ENCODE assay signal across 1 cellular context in the genomic region with DNA sequence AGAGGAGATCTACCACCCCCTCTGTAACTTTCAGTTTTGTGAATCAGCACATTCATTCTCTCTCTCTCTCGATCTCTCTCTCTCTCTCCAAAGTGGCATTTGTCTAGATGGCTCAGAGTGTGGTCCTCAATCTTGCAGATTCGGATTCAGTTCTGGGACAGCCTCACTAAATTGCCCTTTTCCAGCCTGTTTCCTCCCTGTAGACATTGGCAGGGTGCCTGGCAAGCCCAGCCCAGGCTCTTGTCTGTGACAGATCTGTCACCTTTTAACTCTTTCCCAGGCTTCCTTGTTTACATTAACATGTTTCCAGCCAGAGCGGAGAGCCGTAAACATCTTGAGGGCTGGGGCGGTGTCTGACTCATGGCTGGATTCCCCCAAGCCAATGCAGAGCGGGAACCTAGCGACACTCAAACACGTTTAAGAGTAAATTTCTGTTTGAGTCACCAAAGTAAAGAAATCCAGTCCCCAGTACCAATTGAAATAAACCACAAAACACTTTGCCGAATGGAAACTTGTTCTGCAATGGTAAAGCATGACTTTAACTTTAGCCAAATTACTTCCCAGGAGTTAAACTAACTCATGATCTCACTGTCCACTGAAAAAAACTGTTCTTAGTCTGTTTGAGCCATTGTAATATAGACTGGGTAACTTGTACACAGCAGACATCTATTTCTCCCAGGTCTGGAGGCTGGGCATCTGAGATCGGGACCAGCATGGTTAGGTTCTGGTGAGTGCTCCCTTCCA.
A peak's percentile ranks its signal among the peaks of the same experiment; 100 is the strongest.
TF ChIP-seq lines count a peak whose summit lies in the region.

No MANE protein-coding gene starts in this region.

TF ChIP-seq in HEK293, 187 proteins besides CTCF, POLR2A, EP300 and RAD21 (continued from another document and continues in another):
- TF ChIP-seq ZNF624 (tag by site-specific recombination; IDR thresholded peaks at IDR 0.05): no peak
- TF ChIP-seq, protein P1, sequence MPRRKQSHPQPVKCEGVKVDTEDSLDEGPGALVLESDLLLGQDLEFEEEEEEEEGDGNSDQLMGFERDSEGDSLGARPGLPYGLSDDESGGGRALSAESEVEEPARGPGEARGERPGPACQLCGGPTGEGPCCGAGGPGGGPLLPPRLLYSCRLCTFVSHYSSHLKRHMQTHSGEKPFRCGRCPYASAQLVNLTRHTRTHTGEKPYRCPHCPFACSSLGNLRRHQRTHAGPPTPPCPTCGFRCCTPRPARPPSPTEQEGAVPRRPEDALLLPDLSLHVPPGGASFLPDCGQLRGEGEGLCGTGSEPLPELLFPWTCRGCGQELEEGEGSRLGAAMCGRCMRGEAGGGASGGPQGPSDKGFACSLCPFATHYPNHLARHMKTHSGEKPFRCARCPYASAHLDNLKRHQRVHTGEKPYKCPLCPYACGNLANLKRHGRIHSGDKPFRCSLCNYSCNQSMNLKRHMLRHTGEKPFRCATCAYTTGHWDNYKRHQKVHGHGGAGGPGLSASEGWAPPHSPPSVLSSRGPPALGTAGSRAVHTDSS (tag by site-specific recombination; IDR thresholded peaks at IDR 0.05): no peak
- TF ChIP-seq, protein P2, sequence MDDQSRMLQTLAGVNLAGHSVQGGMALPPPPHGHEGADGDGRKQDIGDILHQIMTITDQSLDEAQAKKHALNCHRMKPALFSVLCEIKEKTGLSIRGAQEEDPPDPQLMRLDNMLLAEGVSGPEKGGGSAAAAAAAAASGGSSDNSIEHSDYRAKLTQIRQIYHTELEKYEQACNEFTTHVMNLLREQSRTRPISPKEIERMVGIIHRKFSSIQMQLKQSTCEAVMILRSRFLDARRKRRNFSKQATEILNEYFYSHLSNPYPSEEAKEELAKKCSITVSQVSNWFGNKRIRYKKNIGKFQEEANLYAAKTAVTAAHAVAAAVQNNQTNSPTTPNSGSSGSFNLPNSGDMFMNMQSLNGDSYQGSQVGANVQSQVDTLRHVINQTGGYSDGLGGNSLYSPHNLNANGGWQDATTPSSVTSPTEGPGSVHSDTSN (CRISPR knock-in tag; IDR thresholded peaks at IDR 0.05): no peak
- TF ChIP-seq ZNF660 (tag by site-specific recombination; IDR thresholded peaks at IDR 0.05): peak; percentile 88; the same call in 1 of the 2 replicates
- TF ChIP-seq ZNF571 (tag by site-specific recombination; IDR thresholded peaks at IDR 0.05): no peak
- TF ChIP-seq ZNF623 (tag by site-specific recombination; IDR thresholded peaks at IDR 0.05): no peak
- TF ChIP-seq ZBTB21 (tag by site-specific recombination; IDR thresholded peaks at IDR 0.05): peak; percentile 43; the same call in 1 of the 2 replicates
- peak; percentile 66; the same call in 1 of the 2 replicates for TF ChIP-seq IKZF3 (tag by site-specific recombination; IDR thresholded peaks at IDR 0.05)
- no peak for TF ChIP-seq GLIS2 (tag by site-specific recombination; IDR thresholded peaks at IDR 0.05)
- TF ChIP-seq, protein P3, sequence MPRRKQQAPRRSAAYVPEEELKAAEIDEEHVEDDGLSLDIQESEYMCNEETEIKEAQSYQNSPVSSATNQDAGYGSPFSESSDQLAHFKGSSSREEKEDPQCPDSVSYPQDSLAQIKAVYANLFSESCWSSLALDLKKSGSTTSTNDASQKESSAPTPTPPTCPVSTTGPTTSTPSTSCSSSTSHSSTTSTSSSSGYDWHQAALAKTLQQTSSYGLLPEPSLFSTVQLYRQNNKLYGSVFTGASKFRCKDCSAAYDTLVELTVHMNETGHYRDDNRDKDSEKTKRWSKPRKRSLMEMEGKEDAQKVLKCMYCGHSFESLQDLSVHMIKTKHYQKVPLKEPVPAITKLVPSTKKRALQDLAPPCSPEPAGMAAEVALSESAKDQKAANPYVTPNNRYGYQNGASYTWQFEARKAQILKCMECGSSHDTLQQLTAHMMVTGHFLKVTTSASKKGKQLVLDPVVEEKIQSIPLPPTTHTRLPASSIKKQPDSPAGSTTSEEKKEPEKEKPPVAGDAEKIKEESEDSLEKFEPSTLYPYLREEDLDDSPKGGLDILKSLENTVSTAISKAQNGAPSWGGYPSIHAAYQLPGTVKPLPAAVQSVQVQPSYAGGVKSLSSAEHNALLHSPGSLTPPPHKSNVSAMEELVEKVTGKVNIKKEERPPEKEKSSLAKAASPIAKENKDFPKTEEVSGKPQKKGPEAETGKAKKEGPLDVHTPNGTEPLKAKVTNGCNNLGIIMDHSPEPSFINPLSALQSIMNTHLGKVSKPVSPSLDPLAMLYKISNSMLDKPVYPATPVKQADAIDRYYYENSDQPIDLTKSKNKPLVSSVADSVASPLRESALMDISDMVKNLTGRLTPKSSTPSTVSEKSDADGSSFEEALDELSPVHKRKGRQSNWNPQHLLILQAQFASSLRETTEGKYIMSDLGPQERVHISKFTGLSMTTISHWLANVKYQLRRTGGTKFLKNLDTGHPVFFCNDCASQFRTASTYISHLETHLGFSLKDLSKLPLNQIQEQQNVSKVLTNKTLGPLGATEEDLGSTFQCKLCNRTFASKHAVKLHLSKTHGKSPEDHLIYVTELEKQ (tag by site-specific recombination; IDR thresholded peaks at IDR 0.05; ENCODE audit: borderline replicate concordance): peak; percentile 54; the same call in 1 of the 2 replicates
- peak; percentile 72 for TF ChIP-seq ZNF843 (tag by site-specific recombination; IDR thresholded peaks at IDR 0.05)
- no peak for TF ChIP-seq ZBTB7A (tag by site-specific recombination; IDR thresholded peaks at IDR 0.05; ENCODE audit: low read depth)
- no peak for TF ChIP-seq ZNF155 (tag by site-specific recombination; IDR thresholded peaks at IDR 0.05)
- TF ChIP-seq ZNF37A (tag by site-specific recombination; IDR thresholded peaks at IDR 0.05): no peak
- TF ChIP-seq ZNF211 (tag by site-specific recombination; IDR thresholded peaks at IDR 0.05; ENCODE audit: low read depth): no peak
- peak; percentile 93 for TF ChIP-seq SP7 (tag by site-specific recombination; IDR thresholded peaks at IDR 0.05)
- TF ChIP-seq, protein P4, sequence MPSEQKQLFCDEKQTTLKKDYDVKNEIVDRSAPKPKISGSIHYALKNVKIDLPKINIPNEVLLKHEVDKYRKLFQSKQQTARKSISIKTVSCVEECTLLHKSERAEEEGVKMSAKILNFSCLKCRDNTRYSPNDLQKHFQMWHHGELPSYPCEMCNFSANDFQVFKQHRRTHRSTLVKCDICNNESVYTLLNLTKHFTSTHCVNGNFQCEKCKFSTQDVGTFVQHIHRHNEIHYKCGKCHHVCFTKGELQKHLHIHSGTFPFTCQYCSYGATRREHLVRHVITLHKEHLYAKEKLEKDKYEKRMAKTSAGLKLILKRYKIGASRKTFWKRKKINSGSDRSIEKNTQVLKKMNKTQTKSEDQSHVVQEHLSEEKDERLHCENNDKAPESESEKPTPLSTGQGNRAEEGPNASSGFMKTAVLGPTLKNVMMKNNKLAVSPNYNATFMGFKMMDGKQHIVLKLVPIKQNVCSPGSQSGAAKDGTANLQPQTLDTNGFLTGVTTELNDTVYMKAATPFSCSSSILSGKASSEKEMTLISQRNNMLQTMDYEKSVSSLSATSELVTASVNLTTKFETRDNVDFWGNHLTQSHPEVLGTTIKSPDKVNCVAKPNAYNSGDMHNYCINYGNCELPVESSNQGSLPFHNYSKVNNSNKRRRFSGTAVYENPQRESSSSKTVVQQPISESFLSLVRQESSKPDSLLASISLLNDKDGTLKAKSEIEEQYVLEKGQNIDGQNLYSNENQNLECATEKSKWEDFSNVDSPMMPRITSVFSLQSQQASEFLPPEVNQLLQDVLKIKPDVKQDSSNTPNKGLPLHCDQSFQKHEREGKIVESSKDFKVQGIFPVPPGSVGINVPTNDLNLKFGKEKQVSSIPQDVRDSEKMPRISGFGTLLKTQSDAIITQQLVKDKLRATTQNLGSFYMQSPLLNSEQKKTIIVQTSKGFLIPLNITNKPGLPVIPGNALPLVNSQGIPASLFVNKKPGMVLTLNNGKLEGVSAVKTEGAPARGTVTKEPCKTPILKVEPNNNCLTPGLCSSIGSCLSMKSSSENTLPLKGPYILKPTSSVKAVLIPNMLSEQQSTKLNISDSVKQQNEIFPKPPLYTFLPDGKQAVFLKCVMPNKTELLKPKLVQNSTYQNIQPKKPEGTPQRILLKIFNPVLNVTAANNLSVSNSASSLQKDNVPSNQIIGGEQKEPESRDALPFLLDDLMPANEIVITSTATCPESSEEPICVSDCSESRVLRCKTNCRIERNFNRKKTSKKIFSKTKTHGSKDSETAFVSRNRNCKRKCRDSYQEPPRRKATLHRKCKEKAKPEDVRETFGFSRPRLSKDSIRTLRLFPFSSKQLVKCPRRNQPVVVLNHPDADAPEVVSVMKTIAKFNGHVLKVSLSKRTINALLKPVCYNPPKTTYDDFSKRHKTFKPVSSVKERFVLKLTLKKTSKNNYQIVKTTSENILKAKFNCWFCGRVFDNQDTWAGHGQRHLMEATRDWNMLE (tag by site-specific recombination; conservative IDR thresholded peaks at IDR 0.05; ENCODE audit: low read depth): no peak
- TF ChIP-seq ZNF621 (tag by site-specific recombination; IDR thresholded peaks at IDR 0.05): no peak
- TF ChIP-seq ZNF10 (tag by site-specific recombination; IDR thresholded peaks at IDR 0.05): no peak
- TF ChIP-seq ZNF510 (tag by site-specific recombination; IDR thresholded peaks at IDR 0.05; ENCODE audit: insufficient replicate concordance): no peak
- TF ChIP-seq, protein P5, sequence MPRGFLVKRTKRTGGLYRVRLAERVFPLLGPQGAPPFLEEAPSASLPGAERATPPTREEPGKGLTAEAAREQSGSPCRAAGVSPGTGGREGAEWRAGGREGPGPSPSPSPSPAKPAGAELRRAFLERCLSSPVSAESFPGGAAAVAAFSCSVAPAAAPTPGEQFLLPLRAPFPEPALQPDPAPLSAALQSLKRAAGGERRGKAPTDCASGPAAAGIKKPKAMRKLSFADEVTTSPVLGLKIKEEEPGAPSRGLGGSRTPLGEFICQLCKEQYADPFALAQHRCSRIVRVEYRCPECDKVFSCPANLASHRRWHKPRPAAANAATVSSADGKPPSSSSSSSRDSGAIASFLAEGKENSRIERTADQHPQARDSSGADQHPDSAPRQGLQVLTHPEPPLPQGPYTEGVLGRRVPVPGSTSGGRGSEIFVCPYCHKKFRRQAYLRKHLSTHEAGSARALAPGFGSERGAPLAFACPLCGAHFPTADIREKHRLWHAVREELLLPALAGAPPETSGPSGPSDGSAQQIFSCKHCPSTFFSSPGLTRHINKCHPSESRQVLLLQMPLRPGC (tag by site-specific recombination; IDR thresholded peaks at IDR 0.05): peak; percentile 93
- peak; percentile 76 for TF ChIP-seq ZNF610 (tag by site-specific recombination; IDR thresholded peaks at IDR 0.05; ENCODE audit: borderline replicate concordance)
- TF ChIP-seq ZNF19 (tag by site-specific recombination; IDR thresholded peaks at IDR 0.05; ENCODE audit: low read depth): no peak
- no peak for TF ChIP-seq ZNF768 (tag by site-specific recombination; IDR thresholded peaks at IDR 0.05)
- TF ChIP-seq, protein P6, sequence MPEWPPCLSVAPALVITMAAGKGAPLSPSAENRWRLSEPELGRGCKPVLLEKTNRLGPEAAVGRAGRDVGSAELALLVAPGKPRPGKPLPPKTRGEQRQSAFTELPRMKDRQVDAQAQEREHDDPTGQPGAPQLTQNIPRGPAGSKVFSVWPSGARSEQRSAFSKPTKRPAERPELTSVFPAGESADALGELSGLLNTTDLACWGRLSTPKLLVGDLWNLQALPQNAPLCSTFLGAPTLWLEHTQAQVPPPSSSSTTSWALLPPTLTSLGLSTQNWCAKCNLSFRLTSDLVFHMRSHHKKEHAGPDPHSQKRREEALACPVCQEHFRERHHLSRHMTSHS (tag by site-specific recombination; IDR thresholded peaks at IDR 0.05): no peak
- no peak for TF ChIP-seq ZNF548 (tag by site-specific recombination; IDR thresholded peaks at IDR 0.05)
- peak; percentile 85 for TF ChIP-seq ZEB2 (tag by site-specific recombination; IDR thresholded peaks at IDR 0.05)
- TF ChIP-seq, protein P7, sequence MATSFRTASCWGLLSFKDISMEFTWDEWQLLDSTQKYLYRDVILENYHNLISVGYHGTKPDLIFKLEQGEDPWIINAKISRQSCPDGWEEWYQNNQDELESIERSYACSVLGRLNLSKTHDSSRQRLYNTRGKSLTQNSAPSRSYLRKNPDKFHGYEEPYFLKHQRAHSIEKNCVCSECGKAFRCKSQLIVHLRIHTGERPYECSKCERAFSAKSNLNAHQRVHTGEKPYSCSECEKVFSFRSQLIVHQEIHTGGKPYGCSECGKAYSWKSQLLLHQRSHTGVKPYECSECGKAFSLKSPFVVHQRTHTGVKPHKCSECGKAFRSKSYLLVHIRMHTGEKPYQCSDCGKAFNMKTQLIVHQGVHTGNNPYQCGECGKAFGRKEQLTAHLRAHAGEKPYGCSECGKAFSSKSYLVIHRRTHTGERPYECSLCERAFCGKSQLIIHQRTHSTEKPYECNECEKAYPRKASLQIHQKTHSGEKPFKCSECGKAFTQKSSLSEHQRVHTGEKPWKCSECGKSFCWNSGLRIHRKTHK (tag by site-specific recombination; IDR thresholded peaks at IDR 0.05): no peak
- TF ChIP-seq ZNF629 (tag by site-specific recombination; IDR thresholded peaks at IDR 0.05): peak; percentile 85
- no peak for TF ChIP-seq OVOL3 (tag by site-specific recombination; IDR thresholded peaks at IDR 0.05)
- TF ChIP-seq ZNF223 (tag by site-specific recombination; IDR thresholded peaks at IDR 0.05): no peak
- no peak for TF ChIP-seq ZNF701 (tag by site-specific recombination; IDR thresholded peaks at IDR 0.05)
- TF ChIP-seq KLF10 (tag by site-specific recombination; IDR thresholded peaks at IDR 0.05): 0 out of 2 replicates have a peak, but pooled peaks have one; percentile 47
- no peak for TF ChIP-seq ZNF121 (tag by site-specific recombination; IDR thresholded peaks at IDR 0.05)
- no peak for TF ChIP-seq ZFP41 (tag by site-specific recombination; IDR thresholded peaks at IDR 0.05; ENCODE audit: borderline replicate concordance)
- no peak for TF ChIP-seq ZNF560 (tag by site-specific recombination; IDR thresholded peaks at IDR 0.05; ENCODE audit: borderline replicate concordance)
- TF ChIP-seq ZNF24 (tag by site-specific recombination; IDR thresholded peaks at IDR 0.05): peak; percentile 81
- 0 out of 2 replicates have a peak, but pooled peaks have one; percentile 8 for TF ChIP-seq ZIC2 (tag by site-specific recombination; IDR thresholded peaks at IDR 0.05)
- TF ChIP-seq ZXDB (tag by site-specific recombination; IDR thresholded peaks at IDR 0.05): peak; percentile 54; the same call in 1 of the 2 replicates
- no peak; the same call in 1 of the 2 replicates for TF ChIP-seq ZNF76 (tag by site-specific recombination; IDR thresholded peaks at IDR 0.05; ENCODE audit: borderline replicate concordance, low read depth)
- TF ChIP-seq KLF7 (tag by site-specific recombination; IDR thresholded peaks at IDR 0.05; ENCODE audit: borderline replicate concordance): peak; percentile 70; the same call in 1 of the 2 replicates
- TF ChIP-seq, protein P8, sequence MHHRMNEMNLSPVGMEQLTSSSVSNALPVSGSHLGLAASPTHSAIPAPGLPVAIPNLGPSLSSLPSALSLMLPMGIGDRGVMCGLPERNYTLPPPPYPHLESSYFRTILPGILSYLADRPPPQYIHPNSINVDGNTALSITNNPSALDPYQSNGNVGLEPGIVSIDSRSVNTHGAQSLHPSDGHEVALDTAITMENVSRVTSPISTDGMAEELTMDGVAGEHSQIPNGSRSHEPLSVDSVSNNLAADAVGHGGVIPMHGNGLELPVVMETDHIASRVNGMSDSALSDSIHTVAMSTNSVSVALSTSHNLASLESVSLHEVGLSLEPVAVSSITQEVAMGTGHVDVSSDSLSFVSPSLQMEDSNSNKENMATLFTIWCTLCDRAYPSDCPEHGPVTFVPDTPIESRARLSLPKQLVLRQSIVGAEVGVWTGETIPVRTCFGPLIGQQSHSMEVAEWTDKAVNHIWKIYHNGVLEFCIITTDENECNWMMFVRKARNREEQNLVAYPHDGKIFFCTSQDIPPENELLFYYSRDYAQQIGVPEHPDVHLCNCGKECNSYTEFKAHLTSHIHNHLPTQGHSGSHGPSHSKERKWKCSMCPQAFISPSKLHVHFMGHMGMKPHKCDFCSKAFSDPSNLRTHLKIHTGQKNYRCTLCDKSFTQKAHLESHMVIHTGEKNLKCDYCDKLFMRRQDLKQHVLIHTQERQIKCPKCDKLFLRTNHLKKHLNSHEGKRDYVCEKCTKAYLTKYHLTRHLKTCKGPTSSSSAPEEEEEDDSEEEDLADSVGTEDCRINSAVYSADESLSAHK (tag by site-specific recombination; IDR thresholded peaks at IDR 0.05): peak; percentile 48; the same call in 1 of the 2 replicates
- TF ChIP-seq ZSCAN30 (tag by site-specific recombination; IDR thresholded peaks at IDR 0.05): no peak
